Comparison of ENCODE assay signal across 8 cellular contexts in the genomic region with DNA sequence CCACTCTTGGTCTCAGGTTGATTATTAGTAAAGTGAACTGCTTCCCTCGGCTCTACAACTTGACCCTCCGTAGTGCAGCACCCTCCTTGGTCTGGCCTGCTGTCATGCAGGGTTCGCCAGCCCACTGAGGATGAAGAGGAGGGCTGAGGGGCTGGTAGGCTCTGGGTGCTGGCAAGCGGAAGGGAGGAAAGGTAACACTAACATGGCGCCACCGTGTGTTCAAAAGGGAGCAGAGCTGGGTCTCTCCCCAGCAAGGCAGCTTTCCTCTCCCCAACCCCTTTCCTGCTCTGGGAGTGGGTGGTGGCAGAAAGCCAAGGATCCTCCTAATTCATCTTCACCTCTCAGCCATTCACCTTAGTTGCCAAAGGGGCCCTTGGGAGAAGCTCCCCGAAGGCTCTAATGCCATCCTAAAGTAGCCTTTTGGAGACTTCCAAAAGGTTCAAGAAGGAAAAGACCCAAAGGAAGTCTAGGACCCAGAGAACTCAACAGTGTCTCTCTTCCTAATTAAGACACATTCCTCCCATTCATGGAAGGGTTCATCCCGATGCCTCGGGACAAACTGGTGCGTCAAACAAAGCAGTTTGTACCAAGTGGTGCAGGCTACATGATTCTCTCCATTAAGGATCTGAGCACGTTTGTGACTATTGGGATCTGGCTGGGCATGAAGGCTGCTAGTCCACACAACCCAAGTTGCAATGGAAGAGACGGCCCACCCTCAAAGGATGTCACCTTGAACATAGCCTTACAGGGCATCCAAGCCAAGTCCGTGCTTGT.
DNase-seq lines count a peak whose midpoint lies in the region; ATAC-seq lines count a peak whose summit lies in the region.

No MANE protein-coding gene starts in this region.

- H3K27me3 Mint-ChIP-seq in effector memory CD8-positive, alpha-beta T cell: peaks cover 0 to 17% of the 10 kb centered on the region in 2 donors
- H3K27me3 Mint-ChIP-seq in stimulated activated naive B cell treated with anti-CD40 and anti-IgM and Interleukin-4, amounts not matched to agents 10 μg/mL and 1 μg/mL and 100 μg/mL, for 72 hours: peaks cover 8 to 16% of the 10 kb centered on the region in 2 donors

- peaks cover 4% of the 10 kb centered on the region for H3K36me3 Mint-ChIP-seq in effector memory CD8-positive, alpha-beta T cell (ENCODE audit: insufficient read depth)
- H3K36me3 Mint-ChIP-seq in stimulated activated naive B cell treated with anti-CD40 and anti-IgM and Interleukin-4, amounts not matched to agents 10 μg/mL and 1 μg/mL and 100 μg/mL, for 72 hours: no peaks in the 10 kb centered on the region

- H3K4me3 Mint-ChIP-seq in effector memory CD8-positive, alpha-beta T cell: peak overlapping the region in 1 of 2 donors; percentile 33
- H3K4me3 Mint-ChIP-seq in stimulated activated naive B cell treated with anti-CD40 and anti-IgM and Interleukin-4, amounts not matched to agents 10 μg/mL and 1 μg/mL and 100 μg/mL, for 72 hours: no peak overlapping the region

- H3K9me3 Mint-ChIP-seq in effector memory CD8-positive, alpha-beta T cell: no peaks in the 10 kb centered on the region
- no peaks in the 10 kb centered on the region for H3K9me3 Mint-ChIP-seq in stimulated activated naive B cell treated with anti-CD40 and anti-IgM and Interleukin-4, amounts not matched to agents 10 μg/mL and 1 μg/mL and 100 μg/mL, for 72 hours

- DNase-seq in EH (ENCODE audit: low read depth) (peak; percentile 71), NCI-H774 (lab: John Stamatoyannopoulos, UW) (peak; percentile 51), myocyte (ENCODE audit: low read depth) (peak; percentile 66)
- DNase-seq in activated CD8-positive, alpha-beta memory T cell treated with anti-CD3 and anti-CD28 coated beads for 24 hours: peak; percentile 82
- peak; percentile 61 to 67 (median 63) for DNase-seq in effector memory CD8-positive, alpha-beta T cell
- DNase-seq in stimulated activated naive B cell treated with anti-CD40 and anti-IgM and Interleukin-4, amounts not matched to agents 10 μg/mL and 1 μg/mL and 100 μg/mL, for 72 hours: peak; percentile 32

- H3K4me1 Mint-ChIP-seq in effector memory CD8-positive, alpha-beta T cell (ENCODE audit: low read depth in 2 of 2): peaks cover 3 to 8% of the 10 kb centered on the region in 2 donors
- H3K4me1 Mint-ChIP-seq in stimulated activated naive B cell treated with anti-CD40 and anti-IgM and Interleukin-4, amounts not matched to agents 10 μg/mL and 1 μg/mL and 100 μg/mL, for 72 hours: peaks cover 2 to 5% of the 10 kb centered on the region in 2 donors

- H3K27ac Mint-ChIP-seq in effector memory CD8-positive, alpha-beta T cell: peak overlapping the region in 1 of 2 donors; percentile 49
- H3K27ac Mint-ChIP-seq in stimulated activated naive B cell treated with anti-CD40 and anti-IgM and Interleukin-4, amounts not matched to agents 10 μg/mL and 1 μg/mL and 100 μg/mL, for 72 hours: no peak overlapping the region

- ATAC-seq in HG03442 (IDR thresholded peaks at IDR 0.05; ENCODE audit: unreplicated experiment) (peak; percentile 63), GM21381 (IDR thresholded peaks at IDR 0.05; ENCODE audit: unreplicated experiment) (no peak)
- peak; percentile 98 for ATAC-seq in effector memory CD8-positive, alpha-beta T cell (replicated peaks)
- ATAC-seq in stimulated activated naive B cell treated with anti-CD40 and anti-IgM and Interleukin-4, amounts not matched to agents 10 μg/mL and 1 μg/mL and 100 μg/mL, for 72 hours (replicated peaks): peak; percentile 83 to 88

Comparison
In these comparisons a context has a peak if more than half of its experiments do, and no peak if none do; other contexts are left out.
1. DNase-seq: peak in every context shown above with its lines; median percentile 82 in activated CD8-positive, alpha-beta memory T cell treated with anti-CD3 and anti-CD28 coated beads for 24 hours; 71 in EH; 66 in myocyte; 63 in effector memory CD8-positive, alpha-beta T cell; 51 in NCI-H774; 32 in stimulated activated naive B cell treated with anti-CD40 and anti-IgM and Interleukin-4, amounts not matched to agents 10 μg/mL and 1 μg/mL and 100 μg/mL, for 72 hours.